31 cellular contexts compared by ENCODE assay signal in genomic region chr5:10434392-10434791, GRCh38. TPM values are rescaled to one million over a fixed set of nuclear protein-coding genes. Genes with fewer than 3 reads are reported as not detected.
DNase-seq lines count a peak whose midpoint lies in the region; ATAC-seq and TF ChIP-seq lines count a peak whose summit lies in the region.
"Had no signal": no experiment of that assay in that cellular context is flagged by ENCODE, and none has a peak within 500 bp of the region (broad histone marks: within the 10 kb centered on the region; RNA-seq: fewer than 3 reads in every experiment).

No MANE protein-coding gene starts in this region.

- peaks cover 13% of the 10 kb centered on the region for H3K4me1 Mint-ChIP-seq in activated T-helper 17 cell treated with anti-CD3 and anti-CD28 coated beads, Interleukin-2, amount 50 U/mL, for 72 hours
- no peaks in the 10 kb centered on the region for H3K4me1 Mint-ChIP-seq in mesothelial cell of epicardium
- H3K4me1 Mint-ChIP-seq: endodermal cell had no signal

- POLR2A ChIA-PET in HEK293T (lab: Yijun Ruan, JAX) = no interaction called here

- no peaks in the 10 kb centered on the region for H3K4me1 ChIP-seq in DND-41 (ENCODE audit: insufficient read depth, low read length)
- H3K4me1 ChIP-seq: BE2C, stomach, thyroid gland had no signal

- DNase-seq in DND-41 = no peak
- DNase-seq in HEK293T (ENCODE audit: extremely low spot score) = no peak
- DNase-seq in fibroblast of villous mesenchyme (ENCODE audit: low read depth) = peak; percentile 25
- no peak for DNase-seq in RPMI8226
- no peak for DNase-seq in iPS-NIHi11 (ENCODE audit: low spot score)
- no peak for DNase-seq in mesothelial cell of epicardium (ENCODE audit: low spot score in 2 of 2, unreplicated experiment in 2 of 2)
- DNase-seq: activated CD4-positive, alpha-beta T cell treated with anti-CD3 and anti-CD28 coated beads, Interleukin-2, amount 10 ng/mL, durations not matched to agents 7 days and 5 days; activated CD8-positive, alpha-beta memory T cell treated with anti-CD3 and anti-CD28 coated beads, Interleukin-2, amount 10 ng/mL, durations not matched to agents 7 days and 5 days; activated naive CD4-positive, alpha-beta T cell treated with Interleukin-2 at 50 U/mL for 16 hours; activated T-cell treated with anti-CD3 and anti-CD28 coated beads, Interleukin-2, amount 50 U/mL, for 72 hours; BE2C; CD8-positive, alpha-beta memory T cell; DMS 273 treated with DMSO at 0.1 percent for 48 hours; endodermal cell; KG1; left ventricle myocardium superior; naive thymus-derived CD4-positive, alpha-beta T cell; NCI-H146; NCI-H446 treated with DMSO at 0.1 percent for 48 hours; NCI-H82; occipital lobe; stomach; thyroid gland had no signal

- no peak overlapping the region for H3K27ac Mint-ChIP-seq in activated T-helper 17 cell treated with anti-CD3 and anti-CD28 coated beads, Interleukin-2, amount 50 U/mL, for 72 hours
- H3K27ac Mint-ChIP-seq in mesothelial cell of epicardium = no peak overlapping the region
- H3K27ac Mint-ChIP-seq: activated CD4-positive, alpha-beta T cell treated with anti-CD3 and anti-CD28 coated beads, Interleukin-2, amount 10 ng/mL, durations not matched to agents 7 days and 5 days; activated T-cell treated with anti-CD3 and anti-CD28 coated beads, Interleukin-2, amount 50 U/mL, for 72 hours; dendritic cell treated with granulocyte-macrophage colony-stimulating factor and Interleukin-4, amounts not matched to agents 40 ng/mL and 50 ng/mL, for 4 days; endodermal cell; naive thymus-derived CD4-positive, alpha-beta T cell had no signal

- ATAC-seq in DND-41 (ENCODE audit: insufficient read depth, low read depth) (peak; percentile 52; the same call in 1 of the 3 replicates), GM21786 (IDR thresholded peaks at IDR 0.05; ENCODE audit: unreplicated experiment) (no peak)
- peak; percentile 64 for ATAC-seq in activated T-helper 17 cell treated with anti-CD3 and anti-CD28 coated beads, Interleukin-2, amount 50 U/mL, for 72 hours (replicated peaks)
- ATAC-seq: activated CD8-positive, alpha-beta memory T cell treated with anti-CD3 and anti-CD28 coated beads, Interleukin-2, amount 10 ng/mL, durations not matched to agents 7 days and 5 days; esophagus mucosa; left ventricle myocardium superior; naive thymus-derived CD4-positive, alpha-beta T cell; SK-N-SH treated with all-trans-retinoic acid at 6 μM for 48 hours had no signal

- no peaks in the 10 kb centered on the region for H3K27me3 ChIP-seq in DND-41 (ENCODE audit: insufficient read depth, low read length, poor library complexity)
- H3K27me3 ChIP-seq: BE2C, cardiac muscle cell, stomach, thyroid gland had no signal

- H2AFZ ChIP-seq in DND-41 (ENCODE audit: low read depth, low read length) = no peak overlapping the region

- H3K9ac ChIP-seq in DND-41 (ENCODE audit: low read depth, low read length) = no peak overlapping the region

- H4K20me1 ChIP-seq in DND-41 (ENCODE audit: insufficient read depth, low read length) = no peaks in the 10 kb centered on the region

- peaks cover 53% of the 10 kb centered on the region for H3K36me3 ChIP-seq in DND-41 (ENCODE audit: insufficient read depth, low read length)

- H3K79me2 ChIP-seq in DND-41 (ENCODE audit: insufficient read depth, low read length) = no peaks in the 10 kb centered on the region

- H3K4me2 ChIP-seq in DND-41 (ENCODE audit: insufficient read depth, low read length) = no peak overlapping the region

- H3K36me3 Mint-ChIP-seq in activated T-helper 17 cell treated with anti-CD3 and anti-CD28 coated beads, Interleukin-2, amount 50 U/mL, for 72 hours (ENCODE audit: low read depth) = peaks cover 76% of the 10 kb centered on the region
- H3K36me3 Mint-ChIP-seq in mesothelial cell of epicardium = peaks cover 20% of the 10 kb centered on the region

- H3K27ac ChIP-seq in DND-41 (ENCODE audit: low read length) = no peak overlapping the region
- H3K27ac ChIP-seq: cardiac muscle cell, stomach, thyroid gland, VCaP had no signal

- H3K4me3 Mint-ChIP-seq in activated T-helper 17 cell treated with anti-CD3 and anti-CD28 coated beads, Interleukin-2, amount 50 U/mL, for 72 hours = no peak overlapping the region
- H3K4me3 Mint-ChIP-seq in mesothelial cell of epicardium = no peak overlapping the region
- H3K4me3 Mint-ChIP-seq: activated CD4-positive, alpha-beta T cell treated with anti-CD3 and anti-CD28 coated beads, Interleukin-2, amount 10 ng/mL, durations not matched to agents 7 days and 5 days; activated CD8-positive, alpha-beta memory T cell treated with anti-CD3 and anti-CD28 coated beads, Interleukin-2, amount 10 ng/mL, durations not matched to agents 7 days and 5 days; activated T-cell treated with anti-CD3 and anti-CD28 coated beads, Interleukin-2, amount 50 U/mL, for 72 hours; CD8-positive, alpha-beta memory T cell; dendritic cell treated with granulocyte-macrophage colony-stimulating factor and Interleukin-4, amounts not matched to agents 40 ng/mL and 50 ng/mL, for 4 days; endodermal cell; naive thymus-derived CD4-positive, alpha-beta T cell had no signal

- H3K4me3 ChIP-seq in DND-41 (ENCODE audit: low read depth in 1 of 2, low read length in 2 of 2) = no peak overlapping the region
- no peak overlapping the region for H3K4me3 ChIP-seq in fibroblast of villous mesenchyme (ENCODE audit: low read depth, low read length)
- H3K4me3 ChIP-seq: cardiac muscle cell, stomach, thyroid gland had no signal

- CTCF ChIA-PET in HEK293T (lab: Yijun Ruan, JAX) = interaction anchor here (1.1 kb wide), 1 partner anchor 12 kb away, joined by 4 read pairs; no protein-coding TSS in a partner anchor

- H3K9me3 Mint-ChIP-seq in activated T-helper 17 cell treated with anti-CD3 and anti-CD28 coated beads, Interleukin-2, amount 50 U/mL, for 72 hours = no peaks in the 10 kb centered on the region
- no peaks in the 10 kb centered on the region for H3K9me3 Mint-ChIP-seq in mesothelial cell of epicardium
- H3K9me3 Mint-ChIP-seq: activated CD4-positive, alpha-beta T cell treated with anti-CD3 and anti-CD28 coated beads, Interleukin-2, amount 10 ng/mL, durations not matched to agents 7 days and 5 days; activated T-cell treated with anti-CD3 and anti-CD28 coated beads, Interleukin-2, amount 50 U/mL, for 72 hours; CD8-positive, alpha-beta memory T cell; dendritic cell treated with granulocyte-macrophage colony-stimulating factor and Interleukin-4, amounts not matched to agents 40 ng/mL and 50 ng/mL, for 4 days; endodermal cell; naive thymus-derived CD4-positive, alpha-beta T cell had no signal

- H3K9me3 ChIP-seq in DND-41 (ENCODE audit: insufficient read depth, low read length, severe bottlenecking) = no peaks in the 10 kb centered on the region
- H3K9me3 ChIP-seq: BE2C, stomach, thyroid gland had no signal

- TF ChIP-seq CTCF in DND-41 (IDR thresholded peaks at IDR 0.05; ENCODE audit: borderline replicate concordance, extremely low read depth, low read length, poor library complexity, severe bottlenecking) = no peak
- no peak for TF ChIP-seq CTCF in fibroblast of villous mesenchyme (IDR thresholded peaks at IDR 0.05; ENCODE audit: insufficient read depth, low read depth, low read length)
- no peak for TF ChIP-seq CTCF in mesothelial cell of epicardium (IDR thresholded peaks at IDR 0.05; ENCODE audit: unreplicated experiment)

- H3K27me3 Mint-ChIP-seq in activated T-helper 17 cell treated with anti-CD3 and anti-CD28 coated beads, Interleukin-2, amount 50 U/mL, for 72 hours = no peaks in the 10 kb centered on the region
- no peaks in the 10 kb centered on the region for H3K27me3 Mint-ChIP-seq in mesothelial cell of epicardium (ENCODE audit: low read depth)
- H3K27me3 Mint-ChIP-seq: activated CD4-positive, alpha-beta T cell treated with anti-CD3 and anti-CD28 coated beads, Interleukin-2, amount 10 ng/mL, durations not matched to agents 7 days and 5 days; activated CD8-positive, alpha-beta memory T cell treated with anti-CD3 and anti-CD28 coated beads, Interleukin-2, amount 10 ng/mL, durations not matched to agents 7 days and 5 days; CD8-positive, alpha-beta memory T cell; dendritic cell treated with granulocyte-macrophage colony-stimulating factor and Interleukin-4, amounts not matched to agents 40 ng/mL and 50 ng/mL, for 4 days; naive thymus-derived CD4-positive, alpha-beta T cell had no signal

TF ChIP-seq in HEK293T, 16 proteins besides CTCF, POLR2A, EP300 and RAD21:
- TF ChIP-seq NFRKB (IDR thresholded peaks at IDR 0.05) (no peak), PKNOX1 (IDR thresholded peaks at IDR 0.05) (peak; percentile 71)

RNA-seq across cellular contexts. Expression of gene ROPN1L, which starts 7.3 kb away (rescaled TPM):
- total RNA-seq in activated T-helper 17 cell treated with anti-CD3 and anti-CD28 coated beads, Interleukin-2, amount 50 U/mL, for 72 hours = 1 to 10 TPM in 1 of 2 donors, under 1 TPM in 1; 0.66 to 1.0 TPM
- total RNA-seq in fibroblast of villous mesenchyme (0.32 and 0.43 TPM in 2 replicates), mesothelial cell of epicardium (0.23 to 0.45 TPM in 2 of 3 replicates, not detected in the other)
- total RNA-seq: esophagus mucosa, G401 had no signal
